ENCODE assay signal across 16 cellular contexts in genomic region chr19:8238251-8238650, GRCh38. TPM values are rescaled to one million over a fixed set of nuclear protein-coding genes. Genes with fewer than 3 reads are reported as not detected.
DNase-seq lines count a peak whose midpoint lies in the region; ATAC-seq, FAIRE-seq and TF ChIP-seq lines count a peak whose summit lies in the region.
"Had no signal": no experiment of that assay in that cellular context is flagged by ENCODE, and none has a peak within 500 bp of the region (broad histone marks: within the 10 kb centered on the region; RNA-seq: fewer than 3 reads in every experiment).

No MANE protein-coding gene starts in this region.

- peak overlapping the region; percentile 62 for H2AFZ ChIP-seq in keratinocyte (ENCODE audit: control insufficient read depth, low read length)

- H3K27ac ChIP-seq in heart left ventricle (peak overlapping the region in 8 of 12 donors; percentile 30 to 84 (median 57)), WERI-Rb-1 (peak overlapping the region; percentile 70), keratinocyte (ENCODE audit: control insufficient read depth, insufficient read depth, low read length) (no peak overlapping the region), suprapubic skin (peak overlapping the region; percentile 76)
- H3K27ac ChIP-seq in effector memory CD4-positive, alpha-beta T cell (ENCODE audit: insufficient read depth, low read length, poor library complexity, severe bottlenecking): no peak overlapping the region
- H3K27ac ChIP-seq: KMS-11 had no signal

- no peaks in the 10 kb centered on the region for H4K20me1 ChIP-seq in keratinocyte (ENCODE audit: control insufficient read depth, extremely low read depth, insufficient read depth, low read length)

- H3K36me3 ChIP-seq in heart left ventricle: peaks cover 0 to 8% (median 0%) of the 10 kb centered on the region in 9 donors
- H3K36me3 ChIP-seq in WERI-Rb-1: peaks cover 10% of the 10 kb centered on the region
- no peaks in the 10 kb centered on the region for H3K36me3 ChIP-seq in keratinocyte (ENCODE audit: control insufficient read depth in 2 of 2, extremely low read depth in 1 of 2, insufficient read depth in 2 of 2, low read length in 2 of 2)
- no peaks in the 10 kb centered on the region for H3K36me3 ChIP-seq in suprapubic skin
- H3K36me3 ChIP-seq in effector memory CD4-positive, alpha-beta T cell (ENCODE audit: control insufficient read depth, insufficient read depth, low read length): no peaks in the 10 kb centered on the region

- 74 to 86% (median 79%) methylated on average over 1 of the region's 1 CpG for WGBS in heart left ventricle, 4 donors
- WGBS in suprapubic skin: 65% methylated on average over 1 of the region's 1 CpG

- intact Hi-C loops in heart left ventricle (cut with DNase I): no loop called here
- intact Hi-C loops in left cardiac atrium (cut with DNase I): no loop called here

- DNase-seq in heart left ventricle: no peak
- no peak for DNase-seq in left cardiac atrium
- peak; percentile 40 for DNase-seq in WERI-Rb-1
- no peak for DNase-seq in keratinocyte (ENCODE audit: low read depth, low spot score)
- DNase-seq in suprapubic skin (ENCODE audit: low spot score in 2 of 2): no peak
- no peak for DNase-seq in NCI-H1092 treated with DMSO at 0.1 percent for 48 hours (lab: John Stamatoyannopoulos, UW)
- no peak for DNase-seq in effector memory CD4-positive, alpha-beta T cell
- no peak for DNase-seq in HTR-8/SVneo (ENCODE audit: insufficient read length, low spot score)
- DNase-seq: ACHN; activated CD4-positive, alpha-beta T cell treated with anti-CD3 and anti-CD28 coated beads, Interleukin-2, amount 50 U/mL, for 4 hours; islet precursor cell; NCI-H187 treated with DMSO at 0.1 percent for 48 hours; stomach had no signal

- H3K27me3 ChIP-seq in heart left ventricle: no peaks in the 10 kb centered on the region
- H3K27me3 ChIP-seq in WERI-Rb-1 (ENCODE audit: insufficient read depth, low read depth, severe bottlenecking): no peaks in the 10 kb centered on the region
- H3K27me3 ChIP-seq in keratinocyte (ENCODE audit: control insufficient read depth, extremely low read depth, insufficient read depth, low read length): no peaks in the 10 kb centered on the region
- no peaks in the 10 kb centered on the region for H3K27me3 ChIP-seq in suprapubic skin
- H3K27me3 ChIP-seq in effector memory CD4-positive, alpha-beta T cell (replicated peaks; ENCODE audit: control insufficient read depth, insufficient read depth, low read length, poor library complexity, severe bottlenecking): no peaks in the 10 kb centered on the region
- H3K27me3 ChIP-seq: stomach had no signal

- no peak for TF ChIP-seq CTCF in heart left ventricle (IDR thresholded peaks at IDR 0.05)
- no peak for TF ChIP-seq CTCF in WERI-Rb-1 (IDR thresholded peaks at IDR 0.05; ENCODE audit: low read depth, low read length)
- TF ChIP-seq CTCF in keratinocyte (optimal IDR thresholded peaks at IDR 0.05 in 1 of 3, IDR thresholded peaks at IDR 0.05 in 1 of 3, conservative IDR thresholded peaks at IDR 0.05 in 1 of 3; ENCODE audit: extremely low read depth in 1 of 3, insufficient read depth in 2 of 3, low read length in 3 of 3): no peak
- TF ChIP-seq CTCF in suprapubic skin (IDR thresholded peaks at IDR 0.05): no peak

- no peak overlapping the region for H3K4me3 ChIP-seq in heart left ventricle
- no peak overlapping the region for H3K4me3 ChIP-seq in WERI-Rb-1 (ENCODE audit: low read depth, low read length)
- H3K4me3 ChIP-seq in keratinocyte (ENCODE audit: control insufficient read depth in 2 of 3, extremely low read depth in 1 of 3, insufficient read depth in 2 of 3, low read depth in 1 of 3, low read length in 3 of 3): peak overlapping the region in 2 of 3 experiments; percentile 27 to 35
- no peak overlapping the region for H3K4me3 ChIP-seq in suprapubic skin
- H3K4me3 ChIP-seq in effector memory CD4-positive, alpha-beta T cell (ENCODE audit: insufficient read depth, low read depth, low read length, poor library complexity, severe bottlenecking): no peak overlapping the region
- H3K4me3 ChIP-seq: stomach had no signal

- H3K79me2 ChIP-seq in keratinocyte (ENCODE audit: control insufficient read depth, insufficient read depth, low read length): no peaks in the 10 kb centered on the region

- H3K9ac ChIP-seq in keratinocyte (ENCODE audit: control insufficient read depth, extremely low read depth, insufficient read depth, low read length): peak overlapping the region; percentile 22
- H3K9ac ChIP-seq: KMS-11 had no signal

- H3K4me1 ChIP-seq in heart left ventricle (peaks cover 4 to 35% (median 20%) of the 10 kb centered on the region in 12 donors), keratinocyte (ENCODE audit: control insufficient read depth, extremely low read depth, insufficient read depth, low read length) (peaks cover 23% of the 10 kb centered on the region), suprapubic skin (peaks cover 42% of the 10 kb centered on the region)
- peaks cover 9% of the 10 kb centered on the region for H3K4me1 ChIP-seq in effector memory CD4-positive, alpha-beta T cell (ENCODE audit: control insufficient read depth, insufficient read depth, low read length, poor library complexity, severe bottlenecking)

- no peak for TF ChIP-seq EP300 in suprapubic skin (IDR thresholded peaks at IDR 0.05)

- dilution Hi-C loops in keratinocyte (cut with MboI; ENCODE audit: extremely low pct_ligation_motif_present, low sequenced_read_pairs): no loop called here

- FAIRE-seq in keratinocyte (lab: Jason Lieb, UNC): peak; percentile 76
- no peak for FAIRE-seq in HTR-8/SVneo (lab: Jason Lieb, UNC)
- FAIRE-seq: H1 had no signal

- peak in 2 of 4 donors; percentile 12 to 14 for ATAC-seq in heart left ventricle
- no peak for ATAC-seq in left cardiac atrium
- ATAC-seq: activated T-helper 17 cell treated with anti-CD3 and anti-CD28 coated beads, Interleukin-2, amount 50 U/mL, for 72 hours had no signal

- H3K4me2 ChIP-seq in keratinocyte (ENCODE audit: control insufficient read depth, extremely low read depth, insufficient read depth, low read depth, low read length): peak overlapping the region; percentile 54
- H3K4me2 ChIP-seq: KMS-11 had no signal

- TF ChIP-seq POLR2A in heart left ventricle (IDR thresholded peaks at IDR 0.05) (no peak), suprapubic skin (IDR thresholded peaks at IDR 0.05) (no peak)

- no peaks in the 10 kb centered on the region for H3K9me1 ChIP-seq in keratinocyte (ENCODE audit: control insufficient read depth, extremely low read depth, insufficient read depth, low read length)

- peaks cover 0 to 19% (median under 1%) of the 10 kb centered on the region in 12 donors for H3K9me3 ChIP-seq in heart left ventricle
- H3K9me3 ChIP-seq in WERI-Rb-1 (ENCODE audit: severe bottlenecking): peaks cover 20% of the 10 kb centered on the region
- H3K9me3 ChIP-seq in keratinocyte (ENCODE audit: control insufficient read depth, low read depth, low read length): peaks cover 4% of the 10 kb centered on the region
- H3K9me3 ChIP-seq in suprapubic skin: no peaks in the 10 kb centered on the region
- H3K9me3 ChIP-seq in effector memory CD4-positive, alpha-beta T cell (ENCODE audit: control insufficient read depth, low read length): peaks cover 2% of the 10 kb centered on the region

RNA-seq across cellular contexts. Expression of gene CERS4, which starts 29.1 kb away (rescaled TPM):
- total RNA-seq in heart left ventricle: 10 to 100 TPM; 13.6 to 25.6 (median 20.6) TPM
- 10 to 100 TPM; 11.1 to 37.7 TPM for polyA plus RNA-seq in heart left ventricle
- 10 to 100 TPM; 13.8 to 17.3 TPM for total RNA-seq in left cardiac atrium
- polyA plus RNA-seq in keratinocyte: 12.8 to 43.4 TPM (median 19.8 TPM) in 3 replicates
- polyA plus RNA-seq in keratinocyte (2011; ENCODE audit: low read depth): 29.5 TPM
- polyA plus RNA-seq in keratinocyte (2011; cell fraction: cytosol; rRNA removed): 20.0 and 27.2 TPM in 2 replicates
- polyA plus RNA-seq in keratinocyte (2011; cell fraction: nucleus; rRNA removed): 23.8 and 29.4 TPM in 2 replicates
- 8.6 and 25.6 TPM in 2 replicates for polyA plus RNA-seq in keratinocyte (2012; ENCODE audit: low replicate concordance)
- 24.5 to 52.5 TPM (median 30.8 TPM) in 3 replicates for polyA minus RNA-seq in keratinocyte
- polyA minus RNA-seq in keratinocyte (2011; cell fraction: cytosol; rRNA and poly(A)+ RNA removed): 25.1 TPM
- polyA minus RNA-seq in keratinocyte (2011; cell fraction: nucleus; rRNA and poly(A)+ RNA removed): 16.3 and 17.7 TPM in 2 replicates
- 100 to 1,000 TPM in 3 of 4 donors, 10 to 100 TPM in 1; 84.6 to 132 (median 118) TPM for total RNA-seq in suprapubic skin

Comparison
In these comparisons a context has a peak if more than half of its experiments do, and no peak if none do; other contexts are left out.
1. H3K27ac ChIP-seq: peak in heart left ventricle (8 of 12), WERI-Rb-1 (single experiment) and suprapubic skin (single experiment); none in keratinocyte (single experiment) and effector memory CD4-positive, alpha-beta T cell (single experiment).
2. H3K4me3 ChIP-seq: peak in keratinocyte (2 of 3); none in heart left ventricle (0 of 12), WERI-Rb-1 (single experiment), suprapubic skin (single experiment) and effector memory CD4-positive, alpha-beta T cell (single experiment).